Comparison of ENCODE assay signal across 19 cellular contexts in genomic region chr13:39322836-39323585, GRCh38.
DNase-seq lines count a peak whose midpoint lies in the region; ATAC-seq and TF ChIP-seq lines count a peak whose summit lies in the region.
"Had no signal": no experiment of that assay in that cellular context is flagged by ENCODE, and none has a peak within 500 bp of the region (broad histone marks: within the 10 kb centered on the region; RNA-seq: fewer than 3 reads in every experiment).

No MANE protein-coding gene starts in this region.

- H3K18ac ChIP-seq in neuronal stem cell (ENCODE audit: low read length) = no peak overlapping the region

- no peak overlapping the region for H3K4me3 ChIP-seq in left ventricle myocardium inferior
- no peak overlapping the region for H3K4me3 ChIP-seq in right cardiac atrium (ENCODE audit: low read length)
- H3K4me3 ChIP-seq in neuronal stem cell (ENCODE audit: low read length in 2 of 2) = no peak overlapping the region
- H3K4me3 ChIP-seq: A549, GM23338, MG63, SJSA1 had no signal

- DNase-seq in left ventricle myocardium inferior = no peak
- DNase-seq in right cardiac atrium = no peak
- peak; percentile 43 for DNase-seq in globus pallidus (ENCODE audit: low spot score)
- no peak for DNase-seq in neuronal stem cell (ENCODE audit: low spot score)
- DNase-seq in NCI-H1436 treated with DMSO at 0.1 percent for 48 hours (lab: John Stamatoyannopoulos, UW) = no peak
- DNase-seq: Caco-2, KBM-7, MG63, NCI-H1092 treated with DMSO at 0.1 percent for 48 hours, NCI-H2029, NCI-H345, NCI-H69 had no signal

- no peak overlapping the region for H2BK12ac ChIP-seq in neuronal stem cell (ENCODE audit: low read length)

- H3K27ac ChIP-seq in left ventricle myocardium inferior (replicated peaks) (peak overlapping the region; percentile 60), right cardiac atrium (ENCODE audit: low read length) (no peak overlapping the region), neuronal stem cell (replicated peaks; ENCODE audit: low read length) (no peak overlapping the region)
- H3K27ac ChIP-seq: A549, HL-60, RWPE1, SJSA1 had no signal

- no peak overlapping the region for H3K4me2 ChIP-seq in neuronal stem cell (ENCODE audit: insufficient read depth, low read length, poor library complexity, severe bottlenecking)
- H3K4me2 ChIP-seq: A549, GM23338 had no signal

- H2AFZ ChIP-seq in neuronal stem cell (ENCODE audit: low read length) = peak overlapping the region; percentile 82
- H2AFZ ChIP-seq: GM23338 had no signal

- no peak overlapping the region for H2BK15ac ChIP-seq in neuronal stem cell (ENCODE audit: low read length)

- H4K91ac ChIP-seq in neuronal stem cell (ENCODE audit: low read depth, low read length, poor library complexity) = no peak overlapping the region

- H3K27me3 ChIP-seq in left ventricle myocardium inferior (ENCODE audit: low read depth) = no peaks in the 10 kb centered on the region
- H3K27me3 ChIP-seq in right cardiac atrium (ENCODE audit: control insufficient read depth, insufficient read depth) = no peaks in the 10 kb centered on the region
- peaks cover 0 to 3% (median 0%) of the 10 kb centered on the region in 3 experiments for H3K27me3 ChIP-seq in neuronal stem cell (ENCODE audit: control insufficient read depth in 3 of 3, insufficient read depth in 3 of 3, low read depth in 1 of 3, low read length in 3 of 3)
- H3K27me3 ChIP-seq: MG63, SJSA1 had no signal

- H3K36me3 ChIP-seq in left ventricle myocardium inferior = no peaks in the 10 kb centered on the region
- H3K36me3 ChIP-seq in neuronal stem cell (replicated peaks in 1 of 2; ENCODE audit: control insufficient read depth in 2 of 2, insufficient read depth in 2 of 2, low read length in 2 of 2) = no peaks in the 10 kb centered on the region
- H3K36me3 ChIP-seq: MG63, SJSA1 had no signal

- TF ChIP-seq CTCF in left ventricle myocardium inferior (IDR thresholded peaks at IDR 0.05; ENCODE audit: borderline replicate concordance) = no peak

- H3K14ac ChIP-seq in neuronal stem cell (ENCODE audit: low read length) = no peak overlapping the region

- no peak overlapping the region for H3K9ac ChIP-seq in neuronal stem cell (ENCODE audit: low read depth, low read length, poor library complexity)

- H2BK120ac ChIP-seq in neuronal stem cell (ENCODE audit: low read depth, low read length) = no peak overlapping the region

- no peak overlapping the region for H3K4ac ChIP-seq in neuronal stem cell (ENCODE audit: low read length)

- no peaks in the 10 kb centered on the region for H3K9me3 ChIP-seq in left ventricle myocardium inferior (replicated peaks)
- no peaks in the 10 kb centered on the region for H3K9me3 ChIP-seq in right cardiac atrium (ENCODE audit: control insufficient read depth, low read length)
- peaks cover 0 to 5% of the 10 kb centered on the region in 2 donors for H3K9me3 ChIP-seq in neuronal stem cell (replicated peaks in 1 of 2; ENCODE audit: control insufficient read depth in 2 of 2, insufficient read depth in 1 of 2, low read depth in 1 of 2, low read length in 2 of 2)
- H3K9me3 ChIP-seq: A549, Caco-2, MG63, SJSA1 had no signal

- peaks cover 4% of the 10 kb centered on the region for H3K79me1 ChIP-seq in neuronal stem cell (ENCODE audit: low read depth, low read length)

- H2AK5ac ChIP-seq in neuronal stem cell (ENCODE audit: low read depth, low read length) = no peak overlapping the region

- H3K23ac ChIP-seq in neuronal stem cell (ENCODE audit: low read depth, low read length, poor library complexity) = no peak overlapping the region

- ATAC-seq in right cardiac atrium (no peak), HG02763 (IDR thresholded peaks at IDR 0.05; ENCODE audit: unreplicated experiment) (no peak), GM21390 (IDR thresholded peaks at IDR 0.05; ENCODE audit: unreplicated experiment) (no peak)
- ATAC-seq: A549, GM23338 had no signal

- H3K4me1 ChIP-seq in left ventricle myocardium inferior = peaks cover 72% of the 10 kb centered on the region
- peaks cover 13% of the 10 kb centered on the region for H3K4me1 ChIP-seq in right cardiac atrium (ENCODE audit: control insufficient read depth, insufficient read depth, low read length)
- peaks cover 10 to 16% of the 10 kb centered on the region in 2 donors for H3K4me1 ChIP-seq in neuronal stem cell (ENCODE audit: control insufficient read depth in 2 of 2, insufficient read depth in 1 of 2, low read depth in 1 of 2, low read length in 2 of 2)
- H3K4me1 ChIP-seq: A549, Caco-2, SJSA1 had no signal

- intact Hi-C loops in left ventricle myocardium inferior (cut with micrococcal nuclease) = no loop called here
- intact Hi-C loops in right cardiac atrium (cut with DNase I) = no loop called here

- 29% methylated on average over 3 of the region's 3 CpGs for WGBS in right cardiac atrium
- WGBS in neuronal stem cell (ENCODE audit: extremely low coverage in 2 of 2, insufficient read length in 2 of 2, insufficient replicate concordance in 1 of 2), 2 donors = no CpG with 5 or more reads among the region's 3 CpGs

- no peak overlapping the region for H4K8ac ChIP-seq in neuronal stem cell (ENCODE audit: low read depth, low read length)

- no peak overlapping the region for H2BK5ac ChIP-seq in neuronal stem cell (ENCODE audit: low read length)
